Comparison of ENCODE assay signal across 8 cellular contexts in genomic region chr9:126471084-126471611, GRCh38.
DNase-seq lines count a peak whose midpoint lies in the region; ATAC-seq and TF ChIP-seq lines count a peak whose summit lies in the region.

No MANE protein-coding gene starts in this region.

- H3F3A ChIP-seq in SU-DHL-6 (ENCODE audit: insufficient read depth), result no peaks in the 10 kb centered on the region

- no peak overlapping the region for H3K9ac ChIP-seq in SU-DHL-6 (ENCODE audit: low read length)

- DNase-seq in C1 segment of cervical spinal cord (lab: John Stamatoyannopoulos, UW) (peak in 9 of 14 donors; percentile 16 to 55 (median 42)), lower leg skin (ENCODE audit: low spot score in 2 of 2) (peak; percentile 87 to 95), mesothelial cell of epicardium (ENCODE audit: low spot score in 2 of 2, unreplicated experiment in 2 of 2) (no peak), NCI-H2029 treated with DMSO at 0.1 percent for 48 hours (lab: John Stamatoyannopoulos, UW) (no peak)
- peak; percentile 70 to 91 for DNase-seq in activated naive CD4-positive, alpha-beta T cell treated with anti-CD3 and anti-CD28 coated beads, Interleukin-2, amount 50 U/mL, for 72 hours (ENCODE audit: low spot score in 2 of 2)
- DNase-seq in stimulated activated CD8-positive, alpha-beta memory T cell treated with anti-CD3 and anti-CD28 coated beads, Interleukin-15, amount 100 ng/mL, for 4 hours (ENCODE audit: low read depth in 2 of 2), result peak; percentile 49 to 65

- TF ChIP-seq POLR2A in lower leg skin (IDR thresholded peaks at IDR 0.05), result no peak

- H3K27me3 Mint-ChIP-seq in mesothelial cell of epicardium (ENCODE audit: low read depth), result no peaks in the 10 kb centered on the region

- 65 to 80% methylated on average over 16 of the region's 16 CpGs for WGBS in lower leg skin, 2 donors

- H3K4me2 ChIP-seq in SU-DHL-6 (ENCODE audit: low read depth, low read length, poor library complexity, severe bottlenecking), result peak overlapping the region; percentile 39

- no peaks in the 10 kb centered on the region for H3K79me2 ChIP-seq in SU-DHL-6 (ENCODE audit: insufficient read depth, low read length)

- H3K36me3 ChIP-seq in SU-DHL-6 (ENCODE audit: low read length), result no peaks in the 10 kb centered on the region

- intact Hi-C loops in lower leg skin (cut with DNase I; ENCODE audit: low total_unique reads), result no loop called here

- peak; percentile 79 for ATAC-seq in HG02678 (IDR thresholded peaks at IDR 0.05; ENCODE audit: unreplicated experiment)
- peak; percentile 95 to 96 for ATAC-seq in activated naive CD4-positive, alpha-beta T cell treated with anti-CD3 and anti-CD28 coated beads, Interleukin-2, amount 50 U/mL, for 72 hours

- H3K9me3 ChIP-seq in SU-DHL-6 (ENCODE audit: insufficient read depth, low read length), result no peaks in the 10 kb centered on the region

- H3K27ac Mint-ChIP-seq in activated naive CD4-positive, alpha-beta T cell treated with anti-CD3 and anti-CD28 coated beads, Interleukin-2, amount 50 U/mL, for 72 hours, result peak overlapping the region; percentile 50 to 73
- H3K27ac Mint-ChIP-seq in mesothelial cell of epicardium, result no peak overlapping the region

- TF ChIP-seq CTCF in SU-DHL-6 (IDR thresholded peaks at IDR 0.05; ENCODE audit: insufficient read depth, low read length, poor library complexity, severe bottlenecking), result no peak
- no peak for TF ChIP-seq CTCF in lower leg skin (IDR thresholded peaks at IDR 0.05)
- no peak for TF ChIP-seq CTCF in mesothelial cell of epicardium (IDR thresholded peaks at IDR 0.05; ENCODE audit: unreplicated experiment)

- H3K4me3 ChIP-seq in SU-DHL-6 (ENCODE audit: insufficient read depth, low read length, poor library complexity, severe bottlenecking), result no peak overlapping the region
- H3K4me3 ChIP-seq in lower leg skin (ENCODE audit: low read depth, poor library complexity, severe bottlenecking), result no peak overlapping the region

- peaks cover 38% of the 10 kb centered on the region for H3K4me1 Mint-ChIP-seq in mesothelial cell of epicardium

- no peak overlapping the region for H2AFZ ChIP-seq in SU-DHL-6 (ENCODE audit: low read depth, low read length, severe bottlenecking)

- H3K27me3 ChIP-seq in SU-DHL-6 (ENCODE audit: low read length), result no peaks in the 10 kb centered on the region

- H3K4me3 Mint-ChIP-seq in mesothelial cell of epicardium, result no peak overlapping the region

- peaks cover 0 to 7% of the 10 kb centered on the region in 2 donors for H3K36me3 Mint-ChIP-seq in activated naive CD4-positive, alpha-beta T cell treated with anti-CD3 and anti-CD28 coated beads, Interleukin-2, amount 50 U/mL, for 72 hours
- H3K36me3 Mint-ChIP-seq in mesothelial cell of epicardium, result peaks cover 16% of the 10 kb centered on the region

- 0 out of 2 replicates have a peak overlapping the region, but pooled peaks have one; percentile 26 for H3K27ac ChIP-seq in SU-DHL-6 (ENCODE audit: low read depth, low read length)

- no peaks in the 10 kb centered on the region for H4K20me1 ChIP-seq in SU-DHL-6 (ENCODE audit: low read depth, low read length)

- H3K9me3 Mint-ChIP-seq in activated naive CD4-positive, alpha-beta T cell treated with anti-CD3 and anti-CD28 coated beads, Interleukin-2, amount 50 U/mL, for 72 hours, result no peaks in the 10 kb centered on the region
- H3K9me3 Mint-ChIP-seq in mesothelial cell of epicardium, result no peaks in the 10 kb centered on the region

- H3K9me2 ChIP-seq in SU-DHL-6 (replicated peaks; ENCODE audit: insufficient read depth, low read length), result no peaks in the 10 kb centered on the region

Comparison
In these comparisons a context has a peak if more than half of its experiments do, and no peak if none do; other contexts are left out.
1. DNase-seq: peak in C1 segment of cervical spinal cord (9 of 14), activated naive CD4-positive, alpha-beta T cell treated with anti-CD3 and anti-CD28 coated beads, Interleukin-2, amount 50 U/mL, for 72 hours (2 of 2), lower leg skin (2 of 2) and stimulated activated CD8-positive, alpha-beta memory T cell treated with anti-CD3 and anti-CD28 coated beads, Interleukin-15, amount 100 ng/mL, for 4 hours (2 of 2); none in mesothelial cell of epicardium (0 of 2) and NCI-H2029 treated with DMSO at 0.1 percent for 48 hours (single experiment).